18 cellular contexts compared by ENCODE assay signal in the genomic region with DNA sequence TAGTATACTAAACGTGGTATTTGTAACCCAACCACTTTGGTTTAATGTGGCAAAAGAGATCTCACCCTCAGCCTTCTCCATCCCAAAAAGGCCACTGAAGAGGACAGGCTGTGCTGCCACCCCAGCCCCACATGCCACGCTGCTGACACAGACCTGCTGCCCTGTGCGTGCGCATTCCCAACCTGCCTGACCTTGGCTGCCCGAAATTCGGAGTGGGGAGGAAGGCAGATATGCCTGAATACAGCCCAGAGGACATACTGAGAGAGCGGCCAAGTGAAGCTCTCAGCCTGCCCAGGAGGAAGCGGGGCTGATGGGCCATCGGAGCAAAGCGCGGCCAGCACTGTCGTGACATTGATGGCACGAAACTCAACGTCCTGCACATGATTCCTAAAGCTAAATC.
DNase-seq lines count a peak whose midpoint lies in the region; ATAC-seq and TF ChIP-seq lines count a peak whose summit lies in the region.
"Had no signal": no experiment of that assay in that cellular context is flagged by ENCODE, and none has a peak within 500 bp of the region (broad histone marks: within the 10 kb centered on the region; RNA-seq: fewer than 3 reads in every experiment).

No MANE protein-coding gene starts in this region.

- H3K4me1 ChIP-seq in esophagus muscularis mucosa (peaks cover 57 to 79% (median 74%) of the 10 kb centered on the region in 4 donors), gastrocnemius medialis (peaks cover 45 to 58% of the 10 kb centered on the region in 2 donors)

- TF ChIP-seq CTCF in esophagus muscularis mucosa (IDR thresholded peaks at IDR 0.05) (no peak), gastrocnemius medialis (IDR thresholded peaks at IDR 0.05 in 4 of 5, conservative IDR thresholded peaks at IDR 0.05 in 1 of 5) (no peak)

- H3K9me3 ChIP-seq in esophagus muscularis mucosa (no peaks in the 10 kb centered on the region), gastrocnemius medialis (no peaks in the 10 kb centered on the region)
- H3K9me3 ChIP-seq: ascending aorta had no signal

- H3K27ac ChIP-seq in esophagus muscularis mucosa (replicated peaks in 1 of 4) (peak overlapping the region; percentile 91 to 97 (median 91)), gastrocnemius medialis (peak overlapping the region; percentile 96 to 99 (median 98))
- H3K27ac ChIP-seq: skin epidermis had no signal

- H3K27ac Mint-ChIP-seq in stimulated activated memory B cell treated with anti-CD40 and anti-IgM and Interleukin-4, amounts not matched to agents 10 μg/mL and 1 μg/mL and 100 μg/mL, for 72 hours = no peak overlapping the region
- no peak overlapping the region for H3K27ac Mint-ChIP-seq in activated T-helper 2 cell treated with anti-CD3 and anti-CD28 coated beads, Interferon-gamma antibody, Interleukin-2, Interleukin-4, amounts not matched to agents 10 μg/mL and 5 μg/mL and 100 μg/mL, durations not matched to agents 14 hours and 24 hours and 36 hours
- H3K27ac Mint-ChIP-seq: natural killer cell treated with Interleukin-12 subunit alpha and Interleukin-12 subunit beta and Interleukin-15 and Interleukin-18, amount 100 ng/mL, for 72 hours had no signal

- no peaks in the 10 kb centered on the region for H3K27me3 Mint-ChIP-seq in stimulated activated memory B cell treated with anti-CD40 and anti-IgM and Interleukin-4, amounts not matched to agents 10 μg/mL and 1 μg/mL and 100 μg/mL, for 72 hours
- H3K27me3 Mint-ChIP-seq in activated T-helper 2 cell treated with anti-CD3 and anti-CD28 coated beads, Interferon-gamma antibody, Interleukin-2, Interleukin-4, amounts not matched to agents 10 μg/mL and 5 μg/mL and 100 μg/mL, durations not matched to agents 14 hours and 24 hours and 36 hours (ENCODE audit: low read depth) = no peaks in the 10 kb centered on the region

- intact Hi-C loops in esophagus muscularis mucosa (cut with DNase I) (no loop called here), gastrocnemius medialis (cut with DNase I; ENCODE audit: low total_unique reads) (loop anchor here (1.0 kb wide), 1 partner anchor 70 kb away; the partner anchor contains the start of gene HDAC4)
- intact Hi-C loops in activated T-helper 2 cell treated with anti-CD3 and anti-CD28 coated beads, Interferon-gamma antibody, Interleukin-2, Interleukin-4, amounts not matched to agents 10 μg/mL and 5 μg/mL and 100 μg/mL, durations not matched to agents 14 hours and 24 hours and 36 hours (cut with micrococcal nuclease) = no loop called here

- in situ Hi-C loops in gastrocnemius medialis (cut with MboI; ENCODE audit: low sequenced_read_pairs in 4 of 4) = loop anchor here in 1 of 4 donors (10.0 kb wide), 1 partner anchor 54 kb away; no protein-coding TSS in a partner anchor

- H3K4me3 Mint-ChIP-seq in stimulated activated memory B cell treated with anti-CD40 and anti-IgM and Interleukin-4, amounts not matched to agents 10 μg/mL and 1 μg/mL and 100 μg/mL, for 72 hours = no peak overlapping the region
- H3K4me3 Mint-ChIP-seq in activated T-helper 2 cell treated with anti-CD3 and anti-CD28 coated beads, Interferon-gamma antibody, Interleukin-2, Interleukin-4, amounts not matched to agents 10 μg/mL and 5 μg/mL and 100 μg/mL, durations not matched to agents 14 hours and 24 hours and 36 hours (ENCODE audit: low read depth) = no peak overlapping the region
- H3K4me3 Mint-ChIP-seq: natural killer cell treated with Interleukin-12 subunit alpha and Interleukin-12 subunit beta and Interleukin-15 and Interleukin-18, amount 100 ng/mL, for 72 hours had no signal

- peak; percentile 45 for DNase-seq in activated CD8-positive, alpha-beta memory T cell treated with anti-CD3 and anti-CD28 coated beads for 24 hours
- no peak for DNase-seq in activated CD8-positive, alpha-beta memory T cell treated with anti-CD3 and anti-CD28 coated beads, Interleukin-2, amount 50 U/mL, for 4 hours
- DNase-seq in Jurkat, Clone E6-1 (ENCODE audit: low read depth, low spot score) = no peak
- DNase-seq in esophagus muscularis mucosa (ENCODE audit: extremely low spot score) (no peak), gastrocnemius medialis (peak in 1 of 2 donors; percentile 45), NCI-H187 (lab: John Stamatoyannopoulos, UW) (no peak)
- DNase-seq in activated T-helper 2 cell treated with anti-CD3 and anti-CD28 coated beads, Interferon-gamma antibody, Interleukin-2, Interleukin-4, amounts not matched to agents 10 μg/mL and 5 μg/mL and 100 μg/mL, durations not matched to agents 14 hours and 24 hours and 36 hours (ENCODE audit: low spot score) = no peak
- DNase-seq: activated gamma-delta T cell; GOT3; hippocampal formation; NCI-H1417; stimulated activated CD4-positive, alpha-beta T cell treated with anti-CD3 and anti-CD28 coated beads, Interleukin-4, amount 100 ng/mL, for 1 hour; SW 1271 had no signal

- TF ChIP-seq EP300 in esophagus muscularis mucosa (IDR thresholded peaks at IDR 0.05) = no peak

- no peaks in the 10 kb centered on the region for H3K9me3 Mint-ChIP-seq in stimulated activated memory B cell treated with anti-CD40 and anti-IgM and Interleukin-4, amounts not matched to agents 10 μg/mL and 1 μg/mL and 100 μg/mL, for 72 hours
- no peaks in the 10 kb centered on the region for H3K9me3 Mint-ChIP-seq in activated T-helper 2 cell treated with anti-CD3 and anti-CD28 coated beads, Interferon-gamma antibody, Interleukin-2, Interleukin-4, amounts not matched to agents 10 μg/mL and 5 μg/mL and 100 μg/mL, durations not matched to agents 14 hours and 24 hours and 36 hours
- H3K9me3 Mint-ChIP-seq: CD14-positive monocyte; natural killer cell treated with Interleukin-12 subunit alpha and Interleukin-12 subunit beta and Interleukin-15 and Interleukin-18, amount 100 ng/mL, for 72 hours had no signal

- ATAC-seq in gastrocnemius medialis = peak in 1 of 2 donors; percentile 9
- ATAC-seq in stimulated activated memory B cell treated with anti-CD40 and anti-IgM and Interleukin-4, amounts not matched to agents 10 μg/mL and 1 μg/mL and 100 μg/mL, for 72 hours = no peak
- ATAC-seq: natural killer cell treated with Interleukin-12 subunit alpha and Interleukin-12 subunit beta and Interleukin-15 and Interleukin-18, amount 100 ng/mL, for 72 hours had no signal

- H3K27me3 ChIP-seq in esophagus muscularis mucosa (no peaks in the 10 kb centered on the region), gastrocnemius medialis (no peaks in the 10 kb centered on the region)
- H3K27me3 ChIP-seq: ascending aorta had no signal

- peak overlapping the region; percentile 66 for H3K4me3 ChIP-seq in Jurkat, Clone E6-1 (ENCODE audit: low read length)
- no peak overlapping the region for H3K4me3 ChIP-seq in esophagus muscularis mucosa
- no peak overlapping the region for H3K4me3 ChIP-seq in gastrocnemius medialis
- H3K4me3 ChIP-seq: ascending aorta, skin epidermis had no signal

- H3K4me1 Mint-ChIP-seq in stimulated activated memory B cell treated with anti-CD40 and anti-IgM and Interleukin-4, amounts not matched to agents 10 μg/mL and 1 μg/mL and 100 μg/mL, for 72 hours = peaks cover 21% of the 10 kb centered on the region
- peaks cover 45% of the 10 kb centered on the region for H3K4me1 Mint-ChIP-seq in activated T-helper 2 cell treated with anti-CD3 and anti-CD28 coated beads, Interferon-gamma antibody, Interleukin-2, Interleukin-4, amounts not matched to agents 10 μg/mL and 5 μg/mL and 100 μg/mL, durations not matched to agents 14 hours and 24 hours and 36 hours (ENCODE audit: low read depth)

- no peak for TF ChIP-seq POLR2A in esophagus muscularis mucosa (IDR thresholded peaks at IDR 0.05; ENCODE audit: low read depth)
- peak in 1 of 2 donors; percentile 24 for TF ChIP-seq POLR2A in gastrocnemius medialis (IDR thresholded peaks at IDR 0.05)

- 89% methylated on average over 14 of the region's 14 CpGs for WGBS in esophagus muscularis mucosa

- peaks cover 8% of the 10 kb centered on the region for H3K36me3 Mint-ChIP-seq in stimulated activated memory B cell treated with anti-CD40 and anti-IgM and Interleukin-4, amounts not matched to agents 10 μg/mL and 1 μg/mL and 100 μg/mL, for 72 hours
- H3K36me3 Mint-ChIP-seq in activated T-helper 2 cell treated with anti-CD3 and anti-CD28 coated beads, Interferon-gamma antibody, Interleukin-2, Interleukin-4, amounts not matched to agents 10 μg/mL and 5 μg/mL and 100 μg/mL, durations not matched to agents 14 hours and 24 hours and 36 hours (ENCODE audit: low read depth) = peaks cover 16% of the 10 kb centered on the region
- H3K36me3 Mint-ChIP-seq: natural killer cell treated with Interleukin-12 subunit alpha and Interleukin-12 subunit beta and Interleukin-15 and Interleukin-18, amount 100 ng/mL, for 72 hours had no signal

- H3K36me3 ChIP-seq in esophagus muscularis mucosa (no peaks in the 10 kb centered on the region), gastrocnemius medialis (no peaks in the 10 kb centered on the region)
- H3K36me3 ChIP-seq: ascending aorta had no signal
